Comparison of ENCODE assay signal across 19 cellular contexts in the genomic region with DNA sequence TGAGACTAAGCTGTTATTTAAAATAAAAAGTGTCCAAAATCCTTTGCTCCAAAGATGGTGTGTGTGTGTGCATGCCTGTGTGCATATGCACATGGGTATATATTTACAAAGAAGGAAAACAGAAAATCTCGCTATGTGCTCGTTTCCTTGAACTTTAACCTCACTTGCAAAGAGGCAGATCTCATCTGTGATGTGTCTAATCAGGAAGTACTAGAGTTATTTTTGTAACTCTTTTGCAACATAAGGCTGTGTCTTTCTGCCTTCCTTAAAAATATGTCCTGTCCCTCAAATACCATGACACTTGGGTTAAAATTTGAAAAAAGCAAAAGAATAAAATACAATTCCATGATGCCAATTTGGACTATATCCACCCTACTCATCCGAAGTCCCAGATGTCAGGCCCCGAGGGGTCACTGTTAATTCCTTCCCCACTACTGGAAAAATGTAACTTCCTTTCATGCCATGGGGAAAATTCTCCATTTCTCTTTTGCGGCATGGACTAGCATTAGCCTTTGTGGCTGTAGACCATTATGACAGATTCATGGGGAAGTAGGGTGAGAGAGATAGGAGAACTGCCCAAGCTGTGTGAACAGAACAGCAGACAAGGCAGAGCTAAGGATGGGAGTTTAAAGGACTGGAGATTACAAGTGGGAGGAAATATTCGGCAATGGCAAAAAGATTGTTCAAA.
A peak's percentile ranks its signal among the peaks of the same experiment; 100 is the strongest.
DNase-seq lines count a peak whose midpoint lies in the region; ATAC-seq and TF ChIP-seq lines count a peak whose summit lies in the region.
"Had no signal": no experiment of that assay in that cellular context is flagged by ENCODE, and none has a peak within 500 bp of the region (broad histone marks: within the 10 kb centered on the region; RNA-seq: fewer than 3 reads in every experiment).

No MANE protein-coding gene starts in this region.

- H3K27me3 Mint-ChIP-seq in naive thymus-derived CD4-positive, alpha-beta T cell: peaks cover 0 to 11% (median 4%) of the 10 kb centered on the region in 5 donors
- H3K27me3 Mint-ChIP-seq: activated B cell treated with CpG ODN at 0.5 μM for 24 hours had no signal

- H3K27ac Mint-ChIP-seq in naive thymus-derived CD4-positive, alpha-beta T cell: no peak overlapping the region
- H3K27ac Mint-ChIP-seq: activated B cell treated with CpG ODN at 0.5 μM for 24 hours, mesothelial cell of epicardium had no signal

- peaks cover 0 to 24% (median 0%) of the 10 kb centered on the region in 12 donors for H3K4me1 ChIP-seq in heart left ventricle
- no peaks in the 10 kb centered on the region for H3K4me1 ChIP-seq in naive thymus-derived CD4-positive, alpha-beta T cell (ENCODE audit: control insufficient read depth in 2 of 2, insufficient read depth in 2 of 2, low read length in 2 of 2)
- H3K4me1 ChIP-seq: gastrocnemius medialis had no signal

- TF ChIP-seq POLR2A in heart left ventricle (IDR thresholded peaks at IDR 0.05): no peak

- intact Hi-C loops in heart left ventricle (cut with DNase I): no loop called here
- intact Hi-C loops in naive thymus-derived CD4-positive, alpha-beta T cell (cut with micrococcal nuclease): no loop called here

- peak; percentile 82 for DNase-seq in CD1c-positive myeloid dendritic cell (ENCODE audit: extremely low spot score)
- DNase-seq in NOMO-1 treated with DMSO at 0.1 percent for 48 hours (lab: John Stamatoyannopoulos, UW; ENCODE audit: unreplicated experiment): peak; percentile 91
- no peak for DNase-seq in heart left ventricle
- DNase-seq in naive thymus-derived CD4-positive, alpha-beta T cell: no peak
- DNase-seq in NCI-H1092 treated with DMSO at 0.1 percent for 48 hours (lab: John Stamatoyannopoulos, UW): no peak
- DNase-seq in COLO668 (lab: John Stamatoyannopoulos, UW; ENCODE audit: unreplicated experiment): no peak
- no peak for DNase-seq in SW 1271 (lab: John Stamatoyannopoulos, UW)
- DNase-seq: activated B cell treated with CpG ODN at 0.5 μM for 24 hours; activated effector memory CD4-positive, alpha-beta T cell treated with anti-CD3 and anti-CD28 coated beads, Interleukin-2, amount 50 U/mL, for 16 hours; aorta; gastrocnemius medialis; KG1; NCI-H187 treated with DMSO at 0.1 percent for 48 hours; NCI-H510A treated with DMSO at 0.1 percent for 48 hours; occipital lobe; stimulated activated naive CD4-positive, alpha-beta T cell; T-helper 1 cell had no signal

- H3K4me1 Mint-ChIP-seq in naive thymus-derived CD4-positive, alpha-beta T cell: peaks cover 0 to 3% (median 0%) of the 10 kb centered on the region in 7 donors

- 48 to 64% (median 54%) methylated on average over 6 of the region's 6 CpGs for WGBS in heart left ventricle, 4 donors

- no peaks in the 10 kb centered on the region for H3K36me3 Mint-ChIP-seq in naive thymus-derived CD4-positive, alpha-beta T cell
- H3K36me3 Mint-ChIP-seq: mesothelial cell of epicardium had no signal

- POLR2A ChIA-PET in naive thymus-derived CD4-positive, alpha-beta T cell (lab: Charles Lee): no interaction called here

- peak overlapping the region in 7 of 12 donors; percentile 13 to 54 (median 31) for H3K27ac ChIP-seq in heart left ventricle
- H3K27ac ChIP-seq in naive thymus-derived CD4-positive, alpha-beta T cell (ENCODE audit: low read depth, low read length): no peak overlapping the region

- H3K4me3 Mint-ChIP-seq in naive thymus-derived CD4-positive, alpha-beta T cell: no peak overlapping the region
- H3K4me3 Mint-ChIP-seq: activated B cell treated with CpG ODN at 0.5 μM for 24 hours, mesothelial cell of epicardium had no signal

- H3K36me3 ChIP-seq in heart left ventricle: no peaks in the 10 kb centered on the region
- H3K36me3 ChIP-seq in naive thymus-derived CD4-positive, alpha-beta T cell (ENCODE audit: control insufficient read depth in 2 of 3, insufficient read depth in 3 of 3, low read length in 3 of 3): no peaks in the 10 kb centered on the region
- H3K36me3 ChIP-seq: gastrocnemius medialis had no signal

- ATAC-seq in heart left ventricle (peak in 3 of 4 donors; percentile 41 to 58 (median 56)), GM18873 (IDR thresholded peaks at IDR 0.05; ENCODE audit: low FRiP score, unreplicated experiment) (no peak)
- ATAC-seq in naive thymus-derived CD4-positive, alpha-beta T cell: peak; percentile 69
- ATAC-seq: gastrocnemius medialis had no signal

- H3K9me3 Mint-ChIP-seq in naive thymus-derived CD4-positive, alpha-beta T cell: peaks cover 0 to 5% (median 0%) of the 10 kb centered on the region in 11 donors
- H3K9me3 Mint-ChIP-seq: activated B cell treated with CpG ODN at 0.5 μM for 24 hours, mesothelial cell of epicardium had no signal

- H3K9me3 ChIP-seq in heart left ventricle: no peaks in the 10 kb centered on the region
- H3K9me3 ChIP-seq in naive thymus-derived CD4-positive, alpha-beta T cell (ENCODE audit: control insufficient read depth in 2 of 3, low read length in 3 of 3): no peaks in the 10 kb centered on the region
- H3K9me3 ChIP-seq: gastrocnemius medialis had no signal

- no peak for TF ChIP-seq CTCF in heart left ventricle (IDR thresholded peaks at IDR 0.05)

- H3K4me3 ChIP-seq in heart left ventricle: no peak overlapping the region
- H3K4me3 ChIP-seq in naive thymus-derived CD4-positive, alpha-beta T cell (ENCODE audit: low read length): no peak overlapping the region
- H3K4me3 ChIP-seq: gastrocnemius medialis had no signal

- CTCF ChIA-PET in naive thymus-derived CD4-positive, alpha-beta T cell (lab: Charles Lee): no interaction called here

- no peaks in the 10 kb centered on the region for H3K27me3 ChIP-seq in heart left ventricle
- H3K27me3 ChIP-seq in naive thymus-derived CD4-positive, alpha-beta T cell (ENCODE audit: control insufficient read depth in 2 of 2, insufficient read depth in 2 of 2, low read length in 2 of 2): no peaks in the 10 kb centered on the region
- H3K27me3 ChIP-seq: gastrocnemius medialis had no signal

Comparison
In these comparisons a context has a peak if more than half of its experiments do, and no peak if none do; other contexts are left out.
1. DNase-seq: peak in CD1c-positive myeloid dendritic cell (single experiment) and NOMO-1 treated with DMSO at 0.1 percent for 48 hours (single experiment); none in heart left ventricle (0 of 5), naive thymus-derived CD4-positive, alpha-beta T cell (0 of 9), NCI-H1092 treated with DMSO at 0.1 percent for 48 hours (single experiment), COLO668 (single experiment) and SW 1271 (0 of 2).